In the genomic region with DNA sequence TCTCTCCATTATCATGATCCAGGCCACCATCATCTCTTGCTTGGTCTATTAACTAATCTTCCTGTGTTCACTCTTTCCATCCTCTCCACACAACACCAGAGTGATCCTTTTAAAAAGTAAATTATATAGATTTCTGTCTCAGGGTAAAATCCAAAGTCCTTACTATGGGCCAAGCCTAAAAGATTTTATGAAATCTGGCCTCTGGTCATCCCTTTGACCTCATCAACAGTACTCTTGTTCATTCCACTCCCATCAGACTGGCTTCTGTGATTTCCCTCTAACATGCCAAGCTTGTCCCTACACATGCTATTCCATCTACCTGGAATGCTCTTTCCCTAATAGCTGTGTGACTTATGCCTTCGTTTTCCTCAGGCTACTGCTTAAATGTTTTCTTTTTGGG, we compare ENCODE assay signal across 2 cellular contexts.
TF ChIP-seq lines count a peak whose summit lies in the region.

No MANE protein-coding gene starts in this region.

TF ChIP-seq in IMR-90, 13 proteins besides CTCF, POLR2A, EP300 and RAD21:
- TF ChIP-seq, protein P1, sequence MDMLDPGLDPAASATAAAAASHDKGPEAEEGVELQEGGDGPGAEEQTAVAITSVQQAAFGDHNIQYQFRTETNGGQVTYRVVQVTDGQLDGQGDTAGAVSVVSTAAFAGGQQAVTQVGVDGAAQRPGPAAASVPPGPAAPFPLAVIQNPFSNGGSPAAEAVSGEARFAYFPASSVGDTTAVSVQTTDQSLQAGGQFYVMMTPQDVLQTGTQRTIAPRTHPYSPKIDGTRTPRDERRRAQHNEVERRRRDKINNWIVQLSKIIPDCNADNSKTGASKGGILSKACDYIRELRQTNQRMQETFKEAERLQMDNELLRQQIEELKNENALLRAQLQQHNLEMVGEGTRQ (IDR thresholded peaks at IDR 0.05; ENCODE audit: low read depth, low read length), result no peak
- TF ChIP-seq SMC3 (IDR thresholded peaks at IDR 0.05; ENCODE audit: low read depth, low read length), result no peak
- no peak for TF ChIP-seq BHLHE40 (IDR thresholded peaks at IDR 0.05; ENCODE audit: low read depth, low read length)
- no peak for TF ChIP-seq NFE2L2 (IDR thresholded peaks at IDR 0.05; ENCODE audit: low read depth, low read length)
- no peak for TF ChIP-seq RFX5 (IDR thresholded peaks at IDR 0.05; ENCODE audit: low read depth, low read length)
- no peak for TF ChIP-seq MXI1 (IDR thresholded peaks at IDR 0.05; ENCODE audit: borderline replicate concordance, low read depth, low read length)
- TF ChIP-seq MAZ (IDR thresholded peaks at IDR 0.05; ENCODE audit: borderline replicate concordance, low read depth, low read length), result no peak
- no peak for TF ChIP-seq CHD1 (IDR thresholded peaks at IDR 0.05; ENCODE audit: low read depth, low read length)
- no peak for TF ChIP-seq CEBPB (IDR thresholded peaks at IDR 0.05; ENCODE audit: low read depth, low read length)
- TF ChIP-seq FOS (IDR thresholded peaks at IDR 0.05; ENCODE audit: low read depth, low read length), result no peak
- TF ChIP-seq, protein P2, sequence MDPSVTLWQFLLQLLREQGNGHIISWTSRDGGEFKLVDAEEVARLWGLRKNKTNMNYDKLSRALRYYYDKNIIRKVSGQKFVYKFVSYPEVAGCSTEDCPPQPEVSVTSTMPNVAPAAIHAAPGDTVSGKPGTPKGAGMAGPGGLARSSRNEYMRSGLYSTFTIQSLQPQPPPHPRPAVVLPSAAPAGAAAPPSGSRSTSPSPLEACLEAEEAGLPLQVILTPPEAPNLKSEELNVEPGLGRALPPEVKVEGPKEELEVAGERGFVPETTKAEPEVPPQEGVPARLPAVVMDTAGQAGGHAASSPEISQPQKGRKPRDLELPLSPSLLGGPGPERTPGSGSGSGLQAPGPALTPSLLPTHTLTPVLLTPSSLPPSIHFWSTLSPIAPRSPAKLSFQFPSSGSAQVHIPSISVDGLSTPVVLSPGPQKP (IDR thresholded peaks at IDR 0.05; ENCODE audit: borderline replicate concordance, low read depth, low read length), result no peak
- TF ChIP-seq RCOR1 (IDR thresholded peaks at IDR 0.05; ENCODE audit: insufficient replicate concordance, low read length), result no peak
- no peak for TF ChIP-seq MAFK (IDR thresholded peaks at IDR 0.05; ENCODE audit: low read depth, low read length)

TF ChIP-seq in GM12878, 131 proteins besides CTCF, POLR2A, EP300 and RAD21:
- TF ChIP-seq, protein P3, sequence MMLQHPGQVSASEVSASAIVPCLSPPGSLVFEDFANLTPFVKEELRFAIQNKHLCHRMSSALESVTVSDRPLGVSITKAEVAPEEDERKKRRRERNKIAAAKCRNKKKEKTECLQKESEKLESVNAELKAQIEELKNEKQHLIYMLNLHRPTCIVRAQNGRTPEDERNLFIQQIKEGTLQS (IDR thresholded peaks at IDR 0.05; ENCODE audit: borderline replicate concordance, extremely low read depth, low read depth, low read length), result no peak
- TF ChIP-seq CHD2 (IDR thresholded peaks at IDR 0.05; ENCODE audit: borderline replicate concordance, low read depth, low read length), result no peak
- TF ChIP-seq, protein P4, sequence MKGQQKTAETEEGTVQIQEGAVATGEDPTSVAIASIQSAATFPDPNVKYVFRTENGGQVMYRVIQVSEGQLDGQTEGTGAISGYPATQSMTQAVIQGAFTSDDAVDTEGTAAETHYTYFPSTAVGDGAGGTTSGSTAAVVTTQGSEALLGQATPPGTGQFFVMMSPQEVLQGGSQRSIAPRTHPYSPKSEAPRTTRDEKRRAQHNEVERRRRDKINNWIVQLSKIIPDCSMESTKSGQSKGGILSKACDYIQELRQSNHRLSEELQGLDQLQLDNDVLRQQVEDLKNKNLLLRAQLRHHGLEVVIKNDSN (IDR thresholded peaks at IDR 0.05; ENCODE audit: borderline replicate concordance, extremely low read length, insufficient read depth, low read depth, low read length), result no peak
- no peak for TF ChIP-seq RBBP5 (conservative IDR thresholded peaks at IDR 0.05)
- TF ChIP-seq IKZF2 (IDR thresholded peaks at IDR 0.05), result 0 out of 4 replicates have a peak, but pooled peaks of 1 of the 2 experiments have one; percentile 13
